14 cellular contexts compared by ENCODE assay signal in the genomic region with DNA sequence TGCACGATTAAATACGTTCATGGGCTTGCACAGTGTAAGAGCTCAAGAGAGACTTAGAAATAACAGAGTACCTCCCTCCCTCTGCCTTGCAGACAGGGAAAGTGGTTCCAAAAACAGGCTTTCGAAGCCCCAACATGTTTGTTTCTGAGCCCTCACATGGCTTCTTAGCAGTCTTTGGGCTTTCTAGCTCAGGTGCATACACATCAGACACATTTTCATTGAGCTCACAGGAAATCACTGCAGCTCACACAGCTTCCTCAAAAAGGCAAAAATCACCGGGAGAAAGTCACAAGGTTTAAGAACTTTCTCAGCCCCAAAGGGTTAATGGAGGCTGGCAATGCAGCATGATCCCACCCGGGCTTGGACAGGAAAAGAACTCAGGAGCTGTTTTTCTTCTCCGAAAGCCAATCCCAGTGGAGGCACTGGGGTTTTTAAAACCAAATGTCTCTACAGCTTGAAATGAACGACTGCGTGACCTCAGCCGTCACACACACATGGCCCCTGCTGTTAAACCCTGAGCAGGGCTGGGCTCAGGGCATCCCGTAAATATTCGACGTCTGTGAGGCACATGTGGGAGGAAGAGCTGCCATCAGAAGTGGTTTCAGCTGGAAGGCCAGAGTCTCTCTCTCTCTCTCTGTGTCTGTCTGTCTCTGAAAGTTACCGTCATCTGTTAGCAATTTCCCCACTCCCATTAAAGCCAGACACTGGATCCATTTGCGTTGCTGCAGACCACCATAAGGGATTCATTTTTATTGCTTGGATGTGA.
A peak's percentile ranks its signal among the peaks of the same experiment; 100 is the strongest.
DNase-seq lines count a peak whose midpoint lies in the region; ATAC-seq, FAIRE-seq and TF ChIP-seq lines count a peak whose summit lies in the region.
"Had no signal": no experiment of that assay in that cellular context is flagged by ENCODE, and none has a peak within 500 bp of the region (broad histone marks: within the 10 kb centered on the region; RNA-seq: fewer than 3 reads in every experiment).

No MANE protein-coding gene starts in this region.

- no peak overlapping the region for H3K4me3 Mint-ChIP-seq in astrocyte (ENCODE audit: unreplicated experiment)
- no peak overlapping the region for H3K4me3 Mint-ChIP-seq in T-helper 2 cell treated with Interferon-gamma antibody and Interleukin-4, amounts not matched to agents 5 μg/mL and 100 μg/mL, for 36 hours
- H3K4me3 Mint-ChIP-seq: activated naive CD8-positive, alpha-beta T cell treated with anti-CD3 and anti-CD28 coated beads for 36 hours had no signal

- H3K4me1 ChIP-seq in astrocyte (ENCODE audit: insufficient read depth, low read length) (peaks cover 40% of the 10 kb centered on the region), keratinocyte (ENCODE audit: control insufficient read depth, extremely low read depth, insufficient read depth, low read length) (peaks cover 42% of the 10 kb centered on the region), aorta (ENCODE audit: control insufficient read depth in 1 of 2, insufficient read depth in 2 of 2, low read length in 2 of 2) (peaks cover 0 to 1% of the 10 kb centered on the region in 2 donors)

- peak; percentile 25 for ATAC-seq in Right ventricle myocardium superior (ENCODE audit: poor library complexity)
- no peak for ATAC-seq in left cardiac atrium
- ATAC-seq in aorta (ENCODE audit: low FRiP score): no peak

- no peaks in the 10 kb centered on the region for H4K20me1 ChIP-seq in astrocyte (ENCODE audit: insufficient read depth, low read length)
- H4K20me1 ChIP-seq in keratinocyte (ENCODE audit: control insufficient read depth, extremely low read depth, insufficient read depth, low read length): no peaks in the 10 kb centered on the region

- no peaks in the 10 kb centered on the region for H3K79me2 ChIP-seq in astrocyte (ENCODE audit: insufficient read depth, low read length)
- peaks cover 6% of the 10 kb centered on the region for H3K79me2 ChIP-seq in keratinocyte (ENCODE audit: control insufficient read depth, insufficient read depth, low read length)

- H3K4me3 ChIP-seq in astrocyte (ENCODE audit: insufficient read depth, low read depth, low read length) (no peak overlapping the region), keratinocyte (ENCODE audit: control insufficient read depth in 2 of 3, extremely low read depth in 1 of 3, insufficient read depth in 2 of 3, low read depth in 1 of 3, low read length in 3 of 3) (no peak overlapping the region), aorta (ENCODE audit: low read length in 2 of 2) (no peak overlapping the region)
- H3K4me3 ChIP-seq: skin epidermis, tibial artery had no signal

- peaks cover 42% of the 10 kb centered on the region for H3K4me1 Mint-ChIP-seq in astrocyte (ENCODE audit: low read depth, unreplicated experiment)
- H3K4me1 Mint-ChIP-seq in T-helper 2 cell treated with Interferon-gamma antibody and Interleukin-4, amounts not matched to agents 5 μg/mL and 100 μg/mL, for 36 hours (ENCODE audit: low read depth): peaks cover 2% of the 10 kb centered on the region

- TF ChIP-seq CTCF in astrocyte (IDR thresholded peaks at IDR 0.05; ENCODE audit: insufficient read depth, low read depth, low read length): no peak
- no peak for TF ChIP-seq CTCF in keratinocyte (optimal IDR thresholded peaks at IDR 0.05 in 1 of 3, IDR thresholded peaks at IDR 0.05 in 1 of 3, conservative IDR thresholded peaks at IDR 0.05 in 1 of 3; ENCODE audit: extremely low read depth in 1 of 3, insufficient read depth in 2 of 3, low read length in 3 of 3)
- no peak for TF ChIP-seq CTCF in GM10248 (IDR thresholded peaks at IDR 0.05; ENCODE audit: control extremely low read depth, extremely low read depth, low read depth, missing control alignments)

- H3K27me3 ChIP-seq in astrocyte (ENCODE audit: insufficient read depth, low read length) (no peaks in the 10 kb centered on the region), keratinocyte (ENCODE audit: control insufficient read depth, extremely low read depth, insufficient read depth, low read length) (no peaks in the 10 kb centered on the region), aorta (ENCODE audit: control insufficient read depth in 1 of 2, insufficient read depth in 2 of 2, low read length in 1 of 2) (no peaks in the 10 kb centered on the region)
- H3K27me3 ChIP-seq: tibial artery had no signal

- WGBS in aorta, 2 donors: 21 to 22% methylated on average over 14 of the region's 14 CpGs

- POLR2A ChIA-PET in GM10248 (lab: Yijun Ruan, JAX): no interaction called here

- H3K27me3 Mint-ChIP-seq in astrocyte (ENCODE audit: low read depth, unreplicated experiment): peaks cover 6% of the 10 kb centered on the region
- peaks cover 11% of the 10 kb centered on the region for H3K27me3 Mint-ChIP-seq in T-helper 2 cell treated with Interferon-gamma antibody and Interleukin-4, amounts not matched to agents 5 μg/mL and 100 μg/mL, for 36 hours (ENCODE audit: low read depth)
- H3K27me3 Mint-ChIP-seq: activated naive CD8-positive, alpha-beta T cell treated with anti-CD3 and anti-CD28 coated beads for 36 hours had no signal

- H2AFZ ChIP-seq in astrocyte (ENCODE audit: low read depth, low read length): peak overlapping the region; percentile 47
- no peak overlapping the region for H2AFZ ChIP-seq in keratinocyte (ENCODE audit: control insufficient read depth, low read length)

- H3K9me1 ChIP-seq in keratinocyte (ENCODE audit: control insufficient read depth, extremely low read depth, insufficient read depth, low read length): peaks cover 4% of the 10 kb centered on the region

- H3K27ac ChIP-seq in astrocyte (ENCODE audit: low read depth, low read length): peak overlapping the region; percentile 87
- peak overlapping the region; percentile 95 for H3K27ac ChIP-seq in keratinocyte (ENCODE audit: control insufficient read depth, insufficient read depth, low read length)
- no peak overlapping the region for H3K27ac ChIP-seq in aorta (ENCODE audit: low read depth in 1 of 2, low read length in 2 of 2)
- H3K27ac ChIP-seq: HL-60 had no signal

- peak overlapping the region; percentile 73 for H3K9ac ChIP-seq in astrocyte (ENCODE audit: low read length)
- no peak overlapping the region for H3K9ac ChIP-seq in keratinocyte (ENCODE audit: control insufficient read depth, extremely low read depth, insufficient read depth, low read length)

- DNase-seq in Right ventricle myocardium superior (no peak), left cardiac atrium (no peak), astrocyte (ENCODE audit: low read depth) (peak; percentile 70), keratinocyte (ENCODE audit: low read depth, low spot score) (no peak), aorta (peak; percentile 38 to 51), cerebellar cortex (ENCODE audit: low spot score) (no peak), GM10248 (ENCODE audit: extremely low spot score) (no peak)
- no peak for DNase-seq in T-helper 2 cell treated with Interferon-gamma antibody and Interleukin-4, amounts not matched to agents 5 μg/mL and 100 μg/mL, for 36 hours (ENCODE audit: low spot score)
- DNase-seq: activated naive CD8-positive, alpha-beta T cell treated with anti-CD3 and anti-CD28 coated beads for 36 hours; effector CD8-positive, alpha-beta T cell; GF-D8; tibial artery had no signal

- H3K4me2 ChIP-seq in astrocyte (ENCODE audit: low read length): peak overlapping the region; percentile 84
- peak overlapping the region; percentile 86 for H3K4me2 ChIP-seq in keratinocyte (ENCODE audit: control insufficient read depth, extremely low read depth, insufficient read depth, low read depth, low read length)

- CTCF ChIA-PET in GM10248 (lab: Yijun Ruan, JAX): interaction anchor here (1.3 to 1.6 kb wide), 2 partner anchors 29 to 115 kb away, joined by 3 to 7 read pairs; no protein-coding TSS in a partner anchor

- FAIRE-seq in astrocyte (lab: Jason Lieb, UNC) (peak; percentile 43), keratinocyte (lab: Jason Lieb, UNC) (peak; percentile 43)

- H3K36me3 Mint-ChIP-seq in astrocyte (ENCODE audit: low read depth, unreplicated experiment): no peaks in the 10 kb centered on the region
- no peaks in the 10 kb centered on the region for H3K36me3 Mint-ChIP-seq in T-helper 2 cell treated with Interferon-gamma antibody and Interleukin-4, amounts not matched to agents 5 μg/mL and 100 μg/mL, for 36 hours (ENCODE audit: low read depth)
- H3K36me3 Mint-ChIP-seq: activated naive CD8-positive, alpha-beta T cell treated with anti-CD3 and anti-CD28 coated beads for 36 hours had no signal

- no peaks in the 10 kb centered on the region for H3K9me3 Mint-ChIP-seq in astrocyte (ENCODE audit: unreplicated experiment)
- H3K9me3 Mint-ChIP-seq in T-helper 2 cell treated with Interferon-gamma antibody and Interleukin-4, amounts not matched to agents 5 μg/mL and 100 μg/mL, for 36 hours: no peaks in the 10 kb centered on the region
- H3K9me3 Mint-ChIP-seq: activated naive CD8-positive, alpha-beta T cell treated with anti-CD3 and anti-CD28 coated beads for 36 hours had no signal

- no peak overlapping the region for H3K27ac Mint-ChIP-seq in astrocyte (ENCODE audit: unreplicated experiment)
- no peak overlapping the region for H3K27ac Mint-ChIP-seq in T-helper 2 cell treated with Interferon-gamma antibody and Interleukin-4, amounts not matched to agents 5 μg/mL and 100 μg/mL, for 36 hours
- H3K27ac Mint-ChIP-seq: activated naive CD8-positive, alpha-beta T cell treated with anti-CD3 and anti-CD28 coated beads for 36 hours had no signal

- H3K36me3 ChIP-seq in astrocyte (ENCODE audit: insufficient read depth, low read length) (no peaks in the 10 kb centered on the region), keratinocyte (ENCODE audit: control insufficient read depth in 2 of 2, extremely low read depth in 1 of 2, insufficient read depth in 2 of 2, low read length in 2 of 2) (no peaks in the 10 kb centered on the region), aorta (ENCODE audit: control insufficient read depth in 1 of 2, insufficient read depth in 2 of 2, low read length in 1 of 2) (no peaks in the 10 kb centered on the region)
- H3K36me3 ChIP-seq: tibial artery had no signal

- H3K9me3 ChIP-seq in astrocyte (ENCODE audit: insufficient read depth, low read depth, low read length) (no peaks in the 10 kb centered on the region), keratinocyte (ENCODE audit: control insufficient read depth, low read depth, low read length) (no peaks in the 10 kb centered on the region), aorta (ENCODE audit: control insufficient read depth, low read length) (no peaks in the 10 kb centered on the region)
- H3K9me3 ChIP-seq: tibial artery had no signal

- dilution Hi-C loops in keratinocyte (cut with MboI; ENCODE audit: extremely low pct_ligation_motif_present, low sequenced_read_pairs): no loop called here

- intact Hi-C loops in Right ventricle myocardium superior (cut with DNase I): no loop called here
- intact Hi-C loops in left cardiac atrium (cut with DNase I): no loop called here
- intact Hi-C loops in aorta (cut with DNase I): loop anchor here in 1 of 2 donors (5.0 kb wide), 1 partner anchor 32 kb away; no protein-coding TSS in a partner anchor

Comparison
In these comparisons a context has a peak if more than half of its experiments do, and no peak if none do; other contexts are left out.
1. DNase-seq: peak in astrocyte (single experiment) and aorta (2 of 2); none in Right ventricle myocardium superior (single experiment), left cardiac atrium (single experiment), keratinocyte (single experiment), cerebellar cortex (single experiment), GM10248 (single experiment) and T-helper 2 cell treated with Interferon-gamma antibody and Interleukin-4, amounts not matched to agents 5 μg/mL and 100 μg/mL, for 36 hours (single experiment).
2. H3K27ac ChIP-seq: peak in astrocyte (single experiment) and keratinocyte (single experiment); none in aorta (0 of 2).